Comparison of ENCODE assay signal across 1 cellular context in genomic region chr13:81017525-81018152, GRCh38.
TF ChIP-seq lines count a peak whose summit lies in the region.

No MANE protein-coding gene starts in this region.

TF ChIP-seq in H1, 55 proteins besides CTCF, POLR2A, EP300 and RAD21 (continued from another document):
- TF ChIP-seq CHD7 (IDR thresholded peaks at IDR 0.05; ENCODE audit: insufficient replicate concordance, low read length): no peak
- no peak for TF ChIP-seq CEBPB (IDR thresholded peaks at IDR 0.05; ENCODE audit: low read depth, low read length)
- no peak for TF ChIP-seq CTBP2 (IDR thresholded peaks at IDR 0.05; ENCODE audit: borderline replicate concordance, insufficient read depth, insufficient read length, low read length)
- TF ChIP-seq RBBP5 (IDR thresholded peaks at IDR 0.05; ENCODE audit: borderline replicate concordance, low read depth, low read length): no peak
- TF ChIP-seq POU5F1 (IDR thresholded peaks at IDR 0.05; ENCODE audit: low read depth, low read length): no peak
- no peak for TF ChIP-seq GABPA (IDR thresholded peaks at IDR 0.05; ENCODE audit: borderline replicate concordance, insufficient read depth, low read length)
TF ChIP-seq in H1: peak in this region for 0.
